8 cellular contexts compared by ENCODE assay signal in genomic region chr1:100358210-100358609, GRCh38. TPM values are rescaled to one million over a fixed set of nuclear protein-coding genes. Genes with fewer than 3 reads are reported as not detected.
A peak's percentile ranks its signal among the peaks of the same experiment; 100 is the strongest.
DNase-seq lines count a peak whose midpoint lies in the region; ATAC-seq, FAIRE-seq and TF ChIP-seq lines count a peak whose summit lies in the region.

No MANE protein-coding gene starts in this region.

- peak; percentile 64 to 80; a peak in 4 of 6 replicates for ATAC-seq in A549

- WGBS in A549 (ENCODE audit: missing lambda C conversion rate), result 72% methylated on average over 2 of the region's 2 CpGs

- TF ChIP-seq CTCF in A549 (IDR thresholded peaks at IDR 0.05) (peak; percentile 28; the same call in 1 of the 3 replicates), GM10266 (IDR thresholded peaks at IDR 0.05; ENCODE audit: control insufficient read depth, insufficient read depth, low read depth, missing control alignments) (peak; percentile 49), fibroblast of villous mesenchyme (IDR thresholded peaks at IDR 0.05; ENCODE audit: insufficient read depth, low read depth, low read length) (peak; percentile 60)

- CTCF ChIA-PET in A549 (lab: Yijun Ruan, JAX), result interaction anchor here (0.8 to 1.8 kb wide), 8 partner anchors 8 to 530 kb away, joined by 3 to 5 read pairs (median 3); no protein-coding TSS in a partner anchor

- TF ChIP-seq RAD21 in A549 (conservative IDR thresholded peaks at IDR 0.05 in 1 of 2, IDR thresholded peaks at IDR 0.05 in 1 of 2), result peak in 1 of 2 experiments; percentile 22; a peak in 2 of 5 replicates

- H3K27ac ChIP-seq in A549 (no peak overlapping the region), SK-N-MC (peak overlapping the region; percentile 32; the same call in 1 of the 2 replicates)

- DNase-seq in A549 (ENCODE audit: low read depth in 1 of 2, low spot score in 1 of 2) (peak in 1 of 2 experiments; percentile 20), GM10266 (ENCODE audit: extremely low spot score) (no peak), SK-N-MC (ENCODE audit: low read depth, low spot score) (no peak), fibroblast of villous mesenchyme (ENCODE audit: low read depth) (peak; percentile 18), GDM1 (lab: John Stamatoyannopoulos, UW) (no peak), urothelium cell line (ENCODE audit: low spot score) (no peak), NCI-H1105 (lab: John Stamatoyannopoulos, UW) (no peak), NCI-H2107 (lab: John Stamatoyannopoulos, UW) (no peak)

- H3K4me3 ChIP-seq in A549 (no peak overlapping the region), SK-N-MC (no peak overlapping the region), fibroblast of villous mesenchyme (ENCODE audit: low read depth, low read length) (no peak overlapping the region)

- TF ChIP-seq EP300 in A549 (IDR thresholded peaks at IDR 0.05), result no peak

- FAIRE-seq in A549 (lab: Jason Lieb, UNC), result no peak
- no peak for FAIRE-seq in urothelium cell line (lab: Jason Lieb, UNC)

- POLR2A ChIA-PET in A549 (lab: Yijun Ruan, JAX), result no interaction called here

- no peaks in the 10 kb centered on the region for H3K36me3 ChIP-seq in SK-N-MC (ENCODE audit: insufficient read depth, low read length)

- peak overlapping the region; percentile 11 for H3K9ac ChIP-seq in SK-N-MC (ENCODE audit: insufficient read length)

- TF ChIP-seq POLR2A in A549 (IDR thresholded peaks at IDR 0.05; ENCODE audit: low read length), result no peak

- H3K4me1 ChIP-seq in A549, result peaks cover 20% of the 10 kb centered on the region

- no peak overlapping the region for H3K4me2 ChIP-seq in A549

- H3K9me3 ChIP-seq in A549, result no peaks in the 10 kb centered on the region
- no peaks in the 10 kb centered on the region for H3K9me3 ChIP-seq in SK-N-MC (ENCODE audit: low read depth, low read length)

TF ChIP-seq in A549, 52 proteins besides CTCF, POLR2A, EP300 and RAD21:
- TF ChIP-seq SMC3 (IDR thresholded peaks at IDR 0.05) (0 out of 3 replicates have a peak, but pooled peaks have one; percentile 17), JUNB (IDR thresholded peaks at IDR 0.05) (no peak), E2F6 (IDR thresholded peaks at IDR 0.05; ENCODE audit: borderline replicate concordance, low read depth) (no peak), NFE2L2 (conservative IDR thresholded peaks at IDR 0.05; ENCODE audit: low read length) (no peak)

RNA-seq across cellular contexts. Expression of gene CDC14A, which starts 5.9 kb away (rescaled TPM):
- polyA plus RNA-seq in A549 (2011; rRNA removed), result 3.3 and 4.1 TPM in 2 replicates
- 1.2 and 1.4 TPM in 2 replicates for polyA plus RNA-seq in A549 (2012; cell fraction: cytosol; rRNA removed)
- polyA plus RNA-seq in A549 (2012; cell fraction: nucleus; rRNA removed), result 1.5 and 1.6 TPM in 2 replicates
- polyA plus RNA-seq in A549 (2017; fragmentation: RNase III; extraction: RNeasy Plus Mini Kit Qiagen cat#74134 plus additional on column Dnase treatment), result 1.6 to 1.8 TPM (median 1.6 TPM) in 3 replicates
- polyA minus RNA-seq in A549 (2011; rRNA and poly(A)+ RNA removed), result 3.2 and 4.2 TPM in 2 replicates
- total RNA-seq in fibroblast of villous mesenchyme, result 4.2 and 5.2 TPM in 2 replicates
